In the genomic region with DNA sequence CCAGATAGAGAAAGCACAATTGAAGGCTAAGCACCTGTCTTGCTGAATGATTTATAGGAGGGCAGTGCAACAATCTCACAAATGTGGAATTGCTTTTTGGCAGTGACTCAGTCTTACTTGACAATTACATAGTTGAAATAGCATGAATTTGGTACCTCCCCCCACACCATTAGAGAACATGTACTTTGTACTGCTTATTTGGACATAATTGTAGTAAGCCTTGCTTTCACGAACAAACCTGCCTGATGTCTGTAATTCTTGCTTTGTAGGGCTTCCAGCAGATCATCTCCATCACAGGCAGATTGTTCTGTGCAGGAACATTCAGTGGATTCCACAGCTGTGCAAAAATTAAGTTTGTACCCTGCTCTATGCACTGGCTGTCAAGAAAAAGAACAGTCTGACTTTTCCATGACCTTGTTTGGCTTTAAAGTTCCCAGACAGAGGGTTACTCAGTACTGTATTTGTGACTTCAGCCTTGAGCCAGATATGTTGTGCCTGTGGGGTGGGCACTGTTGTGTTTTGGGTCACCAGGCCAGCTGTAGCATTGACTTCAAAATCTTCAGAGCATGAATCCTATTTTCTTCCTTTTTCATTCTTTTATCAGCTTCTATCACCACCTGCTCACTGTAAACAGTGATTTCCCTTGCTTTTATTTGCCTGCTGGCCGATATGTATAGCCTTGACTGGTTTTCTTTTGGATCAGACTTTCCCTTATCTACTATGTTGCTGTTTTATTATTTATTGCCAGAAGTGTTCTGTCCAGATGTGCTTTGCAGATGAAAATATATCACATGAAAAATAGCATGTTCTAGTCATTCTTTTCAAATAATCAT, we compare ENCODE assay signal across 12 cellular contexts.
DNase-seq lines count a peak whose midpoint lies in the region; ATAC-seq and TF ChIP-seq lines count a peak whose summit lies in the region.
"Had no signal": no experiment of that assay in that cellular context is flagged by ENCODE, and none has a peak within 500 bp of the region (broad histone marks: within the 10 kb centered on the region; RNA-seq: fewer than 3 reads in every experiment).

No MANE protein-coding gene starts in this region.

- intact Hi-C loops in heart left ventricle (cut with DNase I) = loop anchor here in 1 of 10 donors (5.0 kb wide), 1 partner anchor 68 kb away; no protein-coding TSS in a partner anchor

- peak; percentile 95 for DNase-seq in LHCN-M2 (ENCODE audit: low read depth)
- no peak for DNase-seq in SK-N-MC (ENCODE audit: low read depth, low spot score)
- no peak for DNase-seq in heart left ventricle
- DNase-seq in skeletal muscle cell (ENCODE audit: low read depth) = peak; percentile 65
- no peak for DNase-seq in cerebellar nuclear complex (lab: John Stamatoyannopoulos, UW)
- no peak for DNase-seq in KBM-7
- no peak for DNase-seq in activated naive CD4-positive, alpha-beta T cell treated with anti-CD3 and anti-CD28 coated beads, Interleukin-2, amount 50 U/mL, for 16 hours
- no peak for DNase-seq in NCI-H2029 treated with DMSO at 0.1 percent for 48 hours (lab: John Stamatoyannopoulos, UW)
- DNase-seq: activated T-cell treated with anti-CD3 and anti-CD28 coated beads, Interleukin-2, amount 50 U/mL, for 1 hour; NK-92 treated with Interleukin-12 subunit alpha and Interleukin-12 subunit beta, amount 100 ng/mL, for 24 hours had no signal

- H3K4me3 ChIP-seq in SK-N-MC (peak overlapping the region; percentile 9; the same call in 1 of the 2 replicates), heart left ventricle (no peak overlapping the region), skeletal muscle cell (ENCODE audit: low read depth, low read length) (no peak overlapping the region)
- H3K4me3 ChIP-seq: K562, vagina had no signal

- peaks cover 0 to 8% (median 0%) of the 10 kb centered on the region in 12 donors for H3K4me1 ChIP-seq in heart left ventricle
- H3K4me1 ChIP-seq: vagina had no signal

- H3K36me3 ChIP-seq in SK-N-MC (ENCODE audit: insufficient read depth, low read length) (no peaks in the 10 kb centered on the region), heart left ventricle (no peaks in the 10 kb centered on the region)
- H3K36me3 ChIP-seq: vagina had no signal

- WGBS in heart left ventricle, 4 donors = 17 to 48% (median 34%) methylated on average over 2 of the region's 2 CpGs

- no peaks in the 10 kb centered on the region for H3K27me3 ChIP-seq in heart left ventricle
- H3K27me3 ChIP-seq: vagina had no signal

- no peak for TF ChIP-seq CTCF in heart left ventricle (IDR thresholded peaks at IDR 0.05)

- H3K27ac ChIP-seq in SK-N-MC = peak overlapping the region; percentile 38; the same call in 1 of the 2 replicates
- H3K27ac ChIP-seq in heart left ventricle = peak overlapping the region in 1 of 12 donors; percentile 33
- H3K27ac ChIP-seq: vagina had no signal

- in situ Hi-C loops in KBM-7 (cut with MboI; ENCODE audit: low pct_unique_long_range_greater_than_20kb, low sequenced_read_pairs) = no loop called here

- no peak for TF ChIP-seq POLR2A in heart left ventricle (IDR thresholded peaks at IDR 0.05)

- ATAC-seq in heart left ventricle = peak; percentile 26 to 90 (median 66)
- ATAC-seq: K562 had no signal

- H3K9ac ChIP-seq in SK-N-MC (ENCODE audit: insufficient read length) = no peak overlapping the region

- H3K9me3 ChIP-seq in SK-N-MC (ENCODE audit: low read depth, low read length) (no peaks in the 10 kb centered on the region), heart left ventricle (no peaks in the 10 kb centered on the region)
- H3K9me3 ChIP-seq: vagina had no signal

Comparison
In these comparisons a context has a peak if more than half of its experiments do, and no peak if none do; other contexts are left out.
1. DNase-seq: peak in LHCN-M2 (single experiment) and skeletal muscle cell (single experiment); none in SK-N-MC (single experiment), heart left ventricle (0 of 5), cerebellar nuclear complex (0 of 2), KBM-7 (single experiment), activated naive CD4-positive, alpha-beta T cell treated with anti-CD3 and anti-CD28 coated beads, Interleukin-2, amount 50 U/mL, for 16 hours (single experiment) and NCI-H2029 treated with DMSO at 0.1 percent for 48 hours (single experiment).